1 cellular context compared by ENCODE assay signal in the genomic region with DNA sequence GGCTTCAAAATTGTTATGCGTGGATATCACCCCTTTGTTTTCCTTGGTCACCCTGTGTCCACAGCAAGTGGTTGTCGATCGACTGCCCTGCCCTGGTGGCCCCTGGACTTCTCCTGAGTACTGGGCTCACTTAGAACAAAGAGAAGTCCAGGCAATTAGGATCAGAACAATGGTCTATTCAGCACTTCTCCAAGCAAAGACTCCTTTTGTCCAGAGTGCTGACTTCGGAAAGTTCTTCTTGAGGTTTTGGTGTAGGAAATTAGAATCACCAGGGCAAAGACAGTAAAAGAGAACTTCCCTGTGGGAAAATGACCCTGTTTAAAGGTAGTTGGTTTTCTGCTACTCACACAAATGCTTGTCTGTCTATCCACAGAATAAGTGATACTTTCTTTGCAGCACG.
TF ChIP-seq lines count a peak whose summit lies in the region.

No MANE protein-coding gene starts in this region.

TF ChIP-seq in GM23338, 12 proteins besides CTCF, POLR2A, EP300 and RAD21 (continued from another document):
- no peak for TF ChIP-seq NANOG (IDR thresholded peaks at IDR 0.05; ENCODE audit: borderline replicate concordance)
- no peak for TF ChIP-seq JUNB (IDR thresholded peaks at IDR 0.05; ENCODE audit: unreplicated experiment)
TF ChIP-seq in GM23338: peak in this region for 0.
